16 cellular contexts compared by ENCODE assay signal in genomic region chr11:33620423-33621120, GRCh38.
DNase-seq lines count a peak whose midpoint lies in the region; ATAC-seq and TF ChIP-seq lines count a peak whose summit lies in the region.
"Had no signal": no experiment of that assay in that cellular context is flagged by ENCODE, and none has a peak within 500 bp of the region (broad histone marks: within the 10 kb centered on the region; RNA-seq: fewer than 3 reads in every experiment).

No MANE protein-coding gene starts in this region.

- no peak for TF ChIP-seq POLR2A in suprapubic skin (IDR thresholded peaks at IDR 0.05)
- no peak for TF ChIP-seq POLR2A in esophagus squamous epithelium (IDR thresholded peaks at IDR 0.05)

- no peak overlapping the region for H3K4me2 ChIP-seq in mammary epithelial cell (ENCODE audit: insufficient read depth, low read depth, low read length)
- H3K4me2 ChIP-seq: BLaER1 had no signal

- no peak for ATAC-seq in HG02610 (IDR thresholded peaks at IDR 0.05; ENCODE audit: unreplicated experiment)

- BruUV-seq in mammary epithelial cell (replicated peaks; lab: Mats Ljungman, UMichigan), result no TSS peak

- H3K9ac ChIP-seq in mammary epithelial cell (ENCODE audit: insufficient read depth, low read length), result no peak overlapping the region
- H3K9ac ChIP-seq: BLaER1 had no signal

- dilution Hi-C loops in mammary epithelial cell (cut with HindIII; ENCODE audit: low sequenced_read_pairs), result no loop called here

- no peak overlapping the region for H3K4me3 ChIP-seq in AG10803 (ENCODE audit: low read length)
- no peak overlapping the region for H3K4me3 ChIP-seq in mammary epithelial cell (replicated peaks in 1 of 3; ENCODE audit: insufficient read depth in 1 of 3, low read depth in 2 of 3, low read length in 3 of 3)
- no peak overlapping the region for H3K4me3 ChIP-seq in kidney epithelial cell (ENCODE audit: low read depth, low read length)
- no peak overlapping the region for H3K4me3 ChIP-seq in suprapubic skin
- H3K4me3 ChIP-seq in esophagus squamous epithelium, result no peak overlapping the region
- H3K4me3 ChIP-seq: BLaER1, stomach had no signal

- in situ Hi-C loops in mammary epithelial cell (cut with MboI; ENCODE audit: low sequenced_read_pairs in 2 of 2), result no loop called here

- no peaks in the 10 kb centered on the region for H3K9me3 ChIP-seq in mammary epithelial cell (replicated peaks; ENCODE audit: insufficient read depth, low read length)
- no peaks in the 10 kb centered on the region for H3K9me3 ChIP-seq in suprapubic skin
- no peaks in the 10 kb centered on the region for H3K9me3 ChIP-seq in esophagus squamous epithelium
- H3K9me3 ChIP-seq: BLaER1, stomach had no signal

- peak overlapping the region; percentile 38 for H3K27ac ChIP-seq in mammary epithelial cell (ENCODE audit: insufficient read depth, low read depth, low read length)
- H3K27ac ChIP-seq in suprapubic skin, result no peak overlapping the region
- no peak overlapping the region for H3K27ac ChIP-seq in esophagus squamous epithelium
- H3K27ac ChIP-seq: BLaER1, stomach had no signal

- H3K27me3 ChIP-seq in mammary epithelial cell (ENCODE audit: insufficient read depth, low read length) (no peaks in the 10 kb centered on the region), kidney epithelial cell (ENCODE audit: control insufficient read depth, insufficient read depth, low read length) (no peaks in the 10 kb centered on the region), suprapubic skin (no peaks in the 10 kb centered on the region), esophagus squamous epithelium (peaks cover 0 to 13% (median 0%) of the 10 kb centered on the region in 4 donors)
- H3K27me3 ChIP-seq: BLaER1 had no signal

- CTCF ChIA-PET in mammary epithelial cell (lab: Charles Lee; ENCODE audit: low non-redundant PET), result no interaction called here

- H4K20me1 ChIP-seq in mammary epithelial cell (ENCODE audit: insufficient read depth, low read length), result no peaks in the 10 kb centered on the region
- H4K20me1 ChIP-seq: BLaER1 had no signal

- H2AFZ ChIP-seq in mammary epithelial cell (ENCODE audit: low read depth, low read length), result no peak overlapping the region

- TF ChIP-seq CTCF in AG10803 (conservative IDR thresholded peaks at IDR 0.05; ENCODE audit: low read length), result no peak
- no peak for TF ChIP-seq CTCF in mammary epithelial cell (conservative IDR thresholded peaks at IDR 0.05 in 1 of 2, IDR thresholded peaks at IDR 0.05 in 1 of 2; ENCODE audit: extremely low read depth in 1 of 2, insufficient read depth in 1 of 2, low read depth in 1 of 2, low read length in 2 of 2)
- no peak for TF ChIP-seq CTCF in kidney epithelial cell (IDR thresholded peaks at IDR 0.05; ENCODE audit: insufficient read depth, low read length, poor library complexity, severe bottlenecking)
- no peak for TF ChIP-seq CTCF in suprapubic skin (IDR thresholded peaks at IDR 0.05)
- no peak for TF ChIP-seq CTCF in esophagus squamous epithelium (IDR thresholded peaks at IDR 0.05)

- H3K4me1 ChIP-seq in mammary epithelial cell (ENCODE audit: insufficient read depth, low read length) (peaks cover 49% of the 10 kb centered on the region), suprapubic skin (no peaks in the 10 kb centered on the region), esophagus squamous epithelium (no peaks in the 10 kb centered on the region)
- H3K4me1 ChIP-seq: BLaER1, stomach had no signal

- intact Hi-C loops in mammary epithelial cell (cut with micrococcal nuclease) (no loop called here), esophagus squamous epithelium (cut with DNase I) (no loop called here)

- H3K36me3 ChIP-seq in mammary epithelial cell (ENCODE audit: insufficient read depth, low read length) (no peaks in the 10 kb centered on the region), kidney epithelial cell (ENCODE audit: control insufficient read depth, insufficient read depth, low read length) (no peaks in the 10 kb centered on the region), suprapubic skin (no peaks in the 10 kb centered on the region), esophagus squamous epithelium (no peaks in the 10 kb centered on the region)
- H3K36me3 ChIP-seq: BLaER1, stomach had no signal

- no peaks in the 10 kb centered on the region for H3K79me2 ChIP-seq in mammary epithelial cell (ENCODE audit: insufficient read depth, low read length)

- 2% methylated on average over 6 of the region's 6 CpGs for WGBS in mammary epithelial cell (ENCODE audit: low coverage, missing lambda C conversion rate)
- WGBS in suprapubic skin, result 71% methylated on average over 6 of the region's 6 CpGs
- 58 to 67% methylated on average over 6 of the region's 6 CpGs for WGBS in esophagus squamous epithelium, 2 donors

- DNase-seq in AG10803 (ENCODE audit: low read depth) (peak; percentile 49), NCI-H1417 treated with DMSO at 0.1 percent for 48 hours (lab: John Stamatoyannopoulos, UW) (peak; percentile 1), mammary epithelial cell (peak; percentile 84), kidney epithelial cell (ENCODE audit: low read depth) (peak; percentile 47), NCI-H345 treated with DMSO at 0.1 percent for 48 hours (lab: John Stamatoyannopoulos, UW; ENCODE audit: unreplicated experiment) (no peak), suprapubic skin (ENCODE audit: low spot score in 2 of 2) (no peak), esophagus squamous epithelium (lab: John Stamatoyannopoulos, UW) (no peak)
- DNase-seq: activated CD4-positive, alpha-beta T cell treated with anti-CD3 and anti-CD28 coated beads, Interleukin-2, amount 50 U/mL, for 48 hours; erythroblast; KBM-7; kidney; NCI-H774; stimulated activated CD4-positive, alpha-beta T cell treated with anti-CD3 and anti-CD28 coated beads, Interleukin-1b, Interleukin-23, amount 100 ng/mL, for 48 hours; stomach had no signal

- no peak for TF ChIP-seq EP300 in suprapubic skin (IDR thresholded peaks at IDR 0.05)

Comparison
In these comparisons a context has a peak if more than half of its experiments do, and no peak if none do; other contexts are left out.
1. DNase-seq: peak in AG10803 (single experiment), NCI-H1417 treated with DMSO at 0.1 percent for 48 hours (single experiment), mammary epithelial cell (single experiment) and kidney epithelial cell (single experiment); none in NCI-H345 treated with DMSO at 0.1 percent for 48 hours (single experiment), suprapubic skin (0 of 2) and esophagus squamous epithelium (single experiment).